Comparison of ENCODE assay signal across 8 cellular contexts in genomic region chr6:131062245-131063027, GRCh38. TPM values are rescaled to one million over a fixed set of nuclear protein-coding genes. Genes with fewer than 3 reads are reported as not detected.
DNase-seq lines count a peak whose midpoint lies in the region; ATAC-seq lines count a peak whose summit lies in the region.

No MANE protein-coding gene starts in this region.

- H3K9me3 ChIP-seq in BLaER1, result peaks cover 24% of the 10 kb centered on the region

- peak; percentile 16 for ATAC-seq in GM21423 (IDR thresholded peaks at IDR 0.05; ENCODE audit: unreplicated experiment)

- H3K9ac ChIP-seq in BLaER1, result peak overlapping the region; percentile 86

- H3K27me3 ChIP-seq in BLaER1, result no peaks in the 10 kb centered on the region

- H3K4me3 ChIP-seq in BLaER1, result peak overlapping the region; percentile 100

- peaks cover 32% of the 10 kb centered on the region for H3K4me1 ChIP-seq in BLaER1

- DNase-seq in M059J (ENCODE audit: low read depth) (peak; percentile 50), glomerular visceral epithelial cell (ENCODE audit: extremely low spot score) (peak; percentile 25), occipital lobe (lab: John Stamatoyannopoulos, UW) (peak; percentile 46), HuH-7 (ENCODE audit: low spot score) (no peak), T1000 (lab: John Stamatoyannopoulos, UW) (no peak)
- peak; percentile 9 for DNase-seq in activated naive CD4-positive, alpha-beta T cell treated with Interleukin-2 at 50 U/mL for 16 hours

- peak overlapping the region; percentile 92 for H3K4me2 ChIP-seq in BLaER1

- peaks cover 16% of the 10 kb centered on the region for H4K20me1 ChIP-seq in BLaER1

- peaks cover 11% of the 10 kb centered on the region for H3K36me3 ChIP-seq in BLaER1

- peak overlapping the region; percentile 93 for H3K27ac ChIP-seq in BLaER1

RNA-seq across cellular contexts. Expression of gene EPB41L2, which starts 0.6 kb away (rescaled TPM):
- total RNA-seq in M059J (2014; rRNA removed; shearing (Covaris generic)), result 36.1 and 43.0 TPM in 2 replicates
- 32.3 TPM for total RNA-seq in occipital lobe

Comparison
In these comparisons a context has a peak if more than half of its experiments do, and no peak if none do; other contexts are left out.
1. DNase-seq: peak in M059J (single experiment), activated naive CD4-positive, alpha-beta T cell treated with Interleukin-2 at 50 U/mL for 16 hours (single experiment), glomerular visceral epithelial cell (single experiment) and occipital lobe (single experiment); none in HuH-7 (single experiment) and T1000 (single experiment).